14 cellular contexts compared by ENCODE assay signal in genomic region chr10:125991009-125991788, GRCh38.
DNase-seq lines count a peak whose midpoint lies in the region; ATAC-seq and TF ChIP-seq lines count a peak whose summit lies in the region.
"Had no signal": no experiment of that assay in that cellular context is flagged by ENCODE, and none has a peak within 500 bp of the region (broad histone marks: within the 10 kb centered on the region; RNA-seq: fewer than 3 reads in every experiment).

No MANE protein-coding gene starts in this region.

- no peak overlapping the region for H3K4me2 ChIP-seq in trophoblast cell (ENCODE audit: low read length)
- H3K4me2 ChIP-seq: GM23338 had no signal

- peaks cover 7% of the 10 kb centered on the region for H3K4me1 Mint-ChIP-seq in dendritic cell treated with granulocyte-macrophage colony-stimulating factor and Interleukin-4, amounts not matched to agents 40 ng/mL and 50 ng/mL, for 4 days (ENCODE audit: low read depth)
- H3K4me1 Mint-ChIP-seq: GM23338 had no signal

- H3K9ac ChIP-seq in trophoblast cell (ENCODE audit: low read length), result no peak overlapping the region

- peak overlapping the region; percentile 20 for H3K27ac Mint-ChIP-seq in dendritic cell treated with granulocyte-macrophage colony-stimulating factor and Interleukin-4, amounts not matched to agents 40 ng/mL and 50 ng/mL, for 4 days
- H3K27ac Mint-ChIP-seq: CD8-positive, alpha-beta T cell; GM23338 had no signal

- H2BK120ac ChIP-seq in trophoblast cell (ENCODE audit: insufficient read depth, low read length, poor library complexity), result no peak overlapping the region

- no peak overlapping the region for H3K18ac ChIP-seq in trophoblast cell (ENCODE audit: low read length)

- intact Hi-C loops in dendritic cell treated with granulocyte-macrophage colony-stimulating factor and Interleukin-4, amounts not matched to agents 40 ng/mL and 50 ng/mL, for 4 days (cut with micrococcal nuclease), result no loop called here
- intact Hi-C loops in heart left ventricle (cut with DNase I) (no loop called here), breast epithelium (cut with DNase I; ENCODE audit: low total_unique reads) (no loop called here)

- H2BK12ac ChIP-seq in trophoblast cell (ENCODE audit: low read length), result no peak overlapping the region

- no peak for ATAC-seq in heart left ventricle
- ATAC-seq: CD8-positive, alpha-beta T cell; GM23338 had no signal

- H4K8ac ChIP-seq in trophoblast cell (ENCODE audit: low read depth, low read length), result no peak overlapping the region

- H3K36me3 ChIP-seq in trophoblast cell (ENCODE audit: control insufficient read depth in 1 of 2, insufficient read depth in 2 of 2, low read length in 2 of 2) (peaks cover 9 to 12% of the 10 kb centered on the region in 2 experiments), heart left ventricle (no peaks in the 10 kb centered on the region), breast epithelium (no peaks in the 10 kb centered on the region)

- no CpG with 5 or more reads among the region's 3 CpGs for WGBS in trophoblast cell (ENCODE audit: extremely low coverage, insufficient coverage, insufficient read length)
- WGBS in heart left ventricle, 4 donors, result 96 to 97% (median 96%) methylated on average over 3 of the region's 3 CpGs

- no peak overlapping the region for H4K91ac ChIP-seq in trophoblast cell (ENCODE audit: low read depth, low read length)

- H3K27ac ChIP-seq in trophoblast cell (ENCODE audit: low read depth, low read length), result no peak overlapping the region
- no peak overlapping the region for H3K27ac ChIP-seq in heart left ventricle
- H3K27ac ChIP-seq in breast epithelium, result no peak overlapping the region

- H2AK5ac ChIP-seq in trophoblast cell (ENCODE audit: low read length), result no peak overlapping the region

- H3K27me3 ChIP-seq in trophoblast cell (ENCODE audit: insufficient read depth, low read length) (no peaks in the 10 kb centered on the region), heart left ventricle (no peaks in the 10 kb centered on the region), breast epithelium (no peaks in the 10 kb centered on the region)

- H4K12ac ChIP-seq in trophoblast cell (ENCODE audit: low read depth, low read length), result no peak overlapping the region

- H3K9me3 Mint-ChIP-seq in dendritic cell treated with granulocyte-macrophage colony-stimulating factor and Interleukin-4, amounts not matched to agents 40 ng/mL and 50 ng/mL, for 4 days, result peaks cover 10% of the 10 kb centered on the region
- H3K9me3 Mint-ChIP-seq: CD8-positive, alpha-beta T cell had no signal

- no peaks in the 10 kb centered on the region for H3K79me2 ChIP-seq in trophoblast cell (ENCODE audit: control insufficient read depth, insufficient read depth, low read length, poor library complexity)

- TF ChIP-seq POLR2A in heart left ventricle (IDR thresholded peaks at IDR 0.05) (no peak), breast epithelium (IDR thresholded peaks at IDR 0.05) (no peak)

- H3K79me1 ChIP-seq in trophoblast cell (ENCODE audit: low read length), result no peaks in the 10 kb centered on the region

- no peak overlapping the region for H3K4me3 Mint-ChIP-seq in dendritic cell treated with granulocyte-macrophage colony-stimulating factor and Interleukin-4, amounts not matched to agents 40 ng/mL and 50 ng/mL, for 4 days
- H3K4me3 Mint-ChIP-seq: CD8-positive, alpha-beta T cell; GM23338 had no signal

- no peak overlapping the region for H2AFZ ChIP-seq in trophoblast cell (ENCODE audit: insufficient read depth, low read length, poor library complexity)

- TF ChIP-seq CTCF in heart left ventricle (IDR thresholded peaks at IDR 0.05) (no peak), breast epithelium (IDR thresholded peaks at IDR 0.05) (no peak)

- peaks cover 3% of the 10 kb centered on the region for H3K27me3 Mint-ChIP-seq in dendritic cell treated with granulocyte-macrophage colony-stimulating factor and Interleukin-4, amounts not matched to agents 40 ng/mL and 50 ng/mL, for 4 days

- H2BK5ac ChIP-seq in trophoblast cell (ENCODE audit: low read depth, low read length, poor library complexity), result no peak overlapping the region

- H3K9me3 ChIP-seq in trophoblast cell (ENCODE audit: insufficient read depth, low read depth, low read length) (peaks cover 8% of the 10 kb centered on the region), heart left ventricle (no peaks in the 10 kb centered on the region), breast epithelium (no peaks in the 10 kb centered on the region)

- no peaks in the 10 kb centered on the region for H3K36me3 Mint-ChIP-seq in dendritic cell treated with granulocyte-macrophage colony-stimulating factor and Interleukin-4, amounts not matched to agents 40 ng/mL and 50 ng/mL, for 4 days (ENCODE audit: low read depth)
- H3K36me3 Mint-ChIP-seq: CD8-positive, alpha-beta T cell had no signal

- H3K4ac ChIP-seq in trophoblast cell (ENCODE audit: low read depth, low read length), result no peak overlapping the region

- H3K4me1 ChIP-seq in trophoblast cell (ENCODE audit: control insufficient read depth in 1 of 2, insufficient read depth in 2 of 2, low read length in 2 of 2), result no peaks in the 10 kb centered on the region
- no peaks in the 10 kb centered on the region for H3K4me1 ChIP-seq in heart left ventricle
- H3K4me1 ChIP-seq in breast epithelium, result no peaks in the 10 kb centered on the region

- peak; percentile 53 for DNase-seq in M059J (ENCODE audit: low read depth)
- peak; percentile 23 to 25 for DNase-seq in NCI-H526 (lab: John Stamatoyannopoulos, UW)
- DNase-seq in trophoblast cell, result no peak
- DNase-seq in activated gamma-delta T cell treated with Interleukin-2 at 50 U/mL for 16 hours, result no peak
- no peak for DNase-seq in heart left ventricle
- no peak for DNase-seq in breast epithelium (ENCODE audit: low spot score in 2 of 2)
- DNase-seq: CD8-positive, alpha-beta T cell; KBM-7; NCI-H1092 treated with DMSO at 0.1 percent for 48 hours; NCI-H1930; NCI-H524 treated with DMSO at 0.1 percent for 48 hours; Right ventricle myocardium superior had no signal

- H3K4me3 ChIP-seq in trophoblast cell (ENCODE audit: low read depth, low read length), result peak overlapping the region; percentile 7
- no peak overlapping the region for H3K4me3 ChIP-seq in heart left ventricle
- H3K4me3 ChIP-seq in breast epithelium, result no peak overlapping the region
- H3K4me3 ChIP-seq: GM23338 had no signal

- no peak overlapping the region for H3K23ac ChIP-seq in trophoblast cell (ENCODE audit: low read length)

- H3K14ac ChIP-seq in trophoblast cell (ENCODE audit: low read length), result no peak overlapping the region

Comparison
In these comparisons a context has a peak if more than half of its experiments do, and no peak if none do; other contexts are left out.
1. DNase-seq: peak in M059J (single experiment) and NCI-H526 (2 of 2); none in trophoblast cell (0 of 2), activated gamma-delta T cell treated with Interleukin-2 at 50 U/mL for 16 hours (single experiment), heart left ventricle (0 of 5) and breast epithelium (0 of 2).